8 cellular contexts compared by ENCODE assay signal in the genomic region with DNA sequence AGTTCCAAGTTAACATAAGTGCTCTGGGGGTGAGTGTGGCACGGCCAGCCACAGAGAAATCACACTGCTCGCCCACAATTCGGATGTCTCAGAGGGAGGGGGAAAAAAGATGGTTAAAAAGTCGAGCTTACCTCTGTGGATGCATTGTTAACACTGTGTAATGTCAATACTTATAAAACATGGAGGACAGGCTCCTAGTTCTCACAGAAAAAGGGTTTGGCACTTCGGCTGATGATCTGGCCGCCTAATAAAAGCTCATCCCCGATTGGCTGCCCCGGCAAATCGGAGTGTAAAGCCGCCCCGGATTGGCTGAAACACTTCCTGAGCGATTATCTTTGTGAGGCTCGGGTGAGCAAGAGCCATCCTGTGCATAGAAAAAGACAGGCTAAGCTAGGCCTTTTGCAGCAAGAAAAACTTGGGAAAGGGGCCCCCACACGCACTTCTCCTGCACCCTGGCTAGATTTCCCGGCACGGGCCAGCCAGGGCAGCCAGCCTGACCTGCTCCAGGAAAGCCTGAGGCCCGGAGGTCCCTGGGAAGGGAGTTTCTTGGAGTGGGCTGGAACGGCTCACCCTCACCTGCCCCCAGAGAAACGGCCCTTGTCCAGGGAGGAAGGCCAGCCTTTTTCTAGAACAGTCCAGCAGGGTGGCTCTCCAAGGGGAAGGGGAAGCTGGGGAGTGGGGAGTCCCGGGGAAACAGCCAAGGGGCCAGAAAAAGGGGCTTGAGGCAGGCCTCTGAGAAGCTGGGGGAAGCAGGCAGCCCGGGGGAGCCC. TPM values are rescaled to one million over a fixed set of nuclear protein-coding genes. Genes with fewer than 3 reads are reported as not detected.
DNase-seq lines count a peak whose midpoint lies in the region; ATAC-seq and TF ChIP-seq lines count a peak whose summit lies in the region.

A gene (minus strand): TSS at position 174 of the 770 bp plus-strand sequence. CDS start 29 bp downstream, at position 145.

- H3K27ac Mint-ChIP-seq in activated CD8-positive, alpha-beta T cell treated with anti-CD3 and anti-CD28 coated beads, Interleukin-2, amount 10 ng/mL, durations not matched to agents 7 days and 5 days, result peak within 1 kb of the TSS; percentile 97

- ATAC-seq in GM19372 (IDR thresholded peaks at IDR 0.05; ENCODE audit: low read depth, unreplicated experiment) (peak; percentile 50), lower lobe of right lung (peak; percentile 73 to 79)
- ATAC-seq in activated CD8-positive, alpha-beta T cell treated with anti-CD3 and anti-CD28 coated beads, Interleukin-2, amount 10 ng/mL, durations not matched to agents 7 days and 5 days, result peak; percentile 83

- H3K27ac ChIP-seq in duodenal mucosa (ENCODE audit: low read depth, low read length), result peak within 1 kb of the TSS; percentile 87
- H3K27ac ChIP-seq in lower lobe of right lung, result peak within 1 kb of the TSS; percentile 99

- H3K4me3 Mint-ChIP-seq in activated CD8-positive, alpha-beta T cell treated with anti-CD3 and anti-CD28 coated beads, Interleukin-2, amount 10 ng/mL, durations not matched to agents 7 days and 5 days, result peak within 1 kb of the TSS; percentile 84

- H3K27me3 Mint-ChIP-seq in activated CD8-positive, alpha-beta T cell treated with anti-CD3 and anti-CD28 coated beads, Interleukin-2, amount 10 ng/mL, durations not matched to agents 7 days and 5 days (ENCODE audit: low read depth), result no peaks in the 10 kb centered on the region

- POLR2A ChIA-PET in activated CD8-positive, alpha-beta T cell treated with anti-CD3 and anti-CD28 coated beads, Interleukin-2, amount 10 ng/mL, durations not matched to agents 7 days and 5 days (lab: Charles Lee), result interaction anchor here (0.5 to 3.6 kb wide), 25 partner anchors 9 to 256 kb away, joined by 3 to 23 read pairs (median 5); a partner anchor contains a TSS

- H3K36me3 Mint-ChIP-seq in activated CD8-positive, alpha-beta T cell treated with anti-CD3 and anti-CD28 coated beads, Interleukin-2, amount 10 ng/mL, durations not matched to agents 7 days and 5 days (ENCODE audit: low read depth), result peaks cover 25% of the 10 kb centered on the region

- H3K36me3 ChIP-seq in duodenal mucosa (ENCODE audit: control insufficient read depth in 1 of 2, insufficient read depth in 2 of 2, low read length in 2 of 2) (no peaks in the 10 kb centered on the region), lower lobe of right lung (no peaks in the 10 kb centered on the region)

- no peaks in the 10 kb centered on the region for H3K27me3 ChIP-seq in duodenal mucosa (ENCODE audit: control insufficient read depth in 1 of 2, insufficient read depth in 2 of 2, low read length in 2 of 2)
- no peaks in the 10 kb centered on the region for H3K27me3 ChIP-seq in lower lobe of right lung (ENCODE audit: low read depth)

- CTCF ChIA-PET in activated CD8-positive, alpha-beta T cell treated with anti-CD3 and anti-CD28 coated beads, Interleukin-2, amount 10 ng/mL, durations not matched to agents 7 days and 5 days (lab: Charles Lee), result interaction anchor here (0.8 to 16.3 kb wide), 13 partner anchors 9 to 254 kb away, joined by 3 to 206 read pairs (median 3); a partner anchor contains a TSS

- H3K9me3 ChIP-seq in duodenal mucosa (ENCODE audit: control insufficient read depth in 1 of 2, low read length in 2 of 2), result no peaks in the 10 kb centered on the region
- H3K9me3 ChIP-seq in lower lobe of right lung, result no peaks in the 10 kb centered on the region

- peak; percentile 96 for DNase-seq in Ammon's horn (ENCODE audit: low spot score)
- peak; percentile 98 for DNase-seq in HT1080 (ENCODE audit: low read depth)
- peak; percentile 85 to 90 for DNase-seq in NOMO-1 (lab: John Stamatoyannopoulos, UW; ENCODE audit: unreplicated experiment in 2 of 2)
- peak; percentile 96 for DNase-seq in activated CD8-positive, alpha-beta T cell treated with anti-CD3 and anti-CD28 coated beads, Interleukin-2, amount 10 ng/mL, durations not matched to agents 7 days and 5 days
- peak; percentile 87 for DNase-seq in lower lobe of right lung
- DNase-seq in stimulated activated CD4-positive, alpha-beta T cell treated with anti-CD3 and anti-CD28 coated beads, TNF-alpha, amount 100 ng/mL, for 1 hour (ENCODE audit: low read depth in 3 of 3, low spot score in 1 of 3), result peak; percentile 81 to 98 (median 97)

- peak within 1 kb of the TSS; percentile 76 to 79 for H3K9ac ChIP-seq in duodenal mucosa (ENCODE audit: low read depth in 1 of 2, low read length in 2 of 2)

- intact Hi-C loops in lower lobe of right lung (cut with DNase I), result no loop called here

- H3K4me1 ChIP-seq in duodenal mucosa (ENCODE audit: control insufficient read depth in 1 of 2, insufficient read depth in 2 of 2, low read length in 2 of 2) (peaks cover 94 to 95% of the 10 kb centered on the region in 2 donors), lower lobe of right lung (peaks cover 100% of the 10 kb centered on the region)

- no peak for TF ChIP-seq CTCF in lower lobe of right lung (IDR thresholded peaks at IDR 0.05)

- H3K9me3 Mint-ChIP-seq in activated CD8-positive, alpha-beta T cell treated with anti-CD3 and anti-CD28 coated beads, Interleukin-2, amount 10 ng/mL, durations not matched to agents 7 days and 5 days (ENCODE audit: insufficient read depth), result no peaks in the 10 kb centered on the region

- peak within 1 kb of the TSS; percentile 60 to 63 for H3K4me3 ChIP-seq in duodenal mucosa (ENCODE audit: low read depth in 1 of 2, low read length in 2 of 2)
- H3K4me3 ChIP-seq in lower lobe of right lung, result peak within 1 kb of the TSS; percentile 43

- H3K4me1 Mint-ChIP-seq in activated CD8-positive, alpha-beta T cell treated with anti-CD3 and anti-CD28 coated beads, Interleukin-2, amount 10 ng/mL, durations not matched to agents 7 days and 5 days (ENCODE audit: low read depth), result peaks cover 48% of the 10 kb centered on the region

RNA-seq across cellular contexts. Expression of the gene that starts here (rescaled TPM):
- total RNA-seq in HT1080 (2014; rRNA removed; shearing (Covaris generic)), result 20.1 and 23.7 TPM in 2 replicates
- polyA plus RNA-seq in HT1080 (2015; cell fraction: cytosol; rRNA removed), result 27.4 and 36.6 TPM in 2 replicates
- polyA plus RNA-seq in HT1080 (2015; cell fraction: nucleus; rRNA removed), result 92.5 and 97.0 TPM in 2 replicates
- 10 to 100 TPM; 44.3 to 44.7 TPM for total RNA-seq in activated CD8-positive, alpha-beta T cell treated with anti-CD3 and anti-CD28 coated beads, Interleukin-2, amount 10 ng/mL, durations not matched to agents 7 days and 5 days
- total RNA-seq in lower lobe of right lung, result 57.6 TPM

Comparison
In these comparisons a context has a peak if more than half of its experiments do, and no peak if none do; other contexts are left out.
1. Peak in every context shown above with its lines: DNase-seq, ATAC-seq, H3K4me3 ChIP-seq and H3K27ac ChIP-seq.